In the genomic region with DNA sequence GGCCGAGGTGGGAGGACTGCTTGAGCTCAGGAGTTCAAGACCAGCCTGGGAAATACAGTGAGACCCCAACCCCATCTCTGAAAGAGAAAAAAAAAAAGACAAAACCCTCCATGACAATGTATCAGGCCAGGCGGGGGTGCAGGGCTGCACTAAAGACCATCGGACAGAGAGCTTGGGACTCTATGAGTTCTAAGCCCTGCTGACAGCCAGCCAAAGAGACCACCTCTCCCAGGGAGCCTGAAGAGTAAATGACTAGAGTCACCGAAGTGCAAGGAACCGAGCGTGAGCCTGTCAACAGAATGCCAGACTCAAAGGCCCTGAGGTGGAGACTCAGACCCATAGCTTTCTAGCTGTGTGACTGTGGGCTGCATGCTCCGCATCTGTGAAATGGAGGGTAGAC, we compare ENCODE assay signal across 31 cellular contexts.
"Had no signal": no experiment of that assay in that cellular context is flagged by ENCODE, and none has a peak within 500 bp of the region (broad histone marks: within the 10 kb centered on the region; RNA-seq: fewer than 3 reads in every experiment).

No MANE protein-coding gene starts in this region.

- H3K4me3 ChIP-seq: ovary, psoas muscle, right lobe of liver, sigmoid colon, suprapubic skin, testis, tibial artery, transverse colon, upper lobe of right lung, uterus had no signal

- H3K4me1 ChIP-seq: right lobe of liver, uterus had no signal

- H3K4me1 Mint-ChIP-seq: nephron progenitor cell had no signal

- H3K9me3 ChIP-seq: neutrophil, ovary, psoas muscle, right lobe of liver, sigmoid colon, suprapubic skin, testis, tibial artery, transverse colon, upper lobe of right lung, uterus had no signal

- H3K27me3 Mint-ChIP-seq: naive B cell; naive thymus-derived CD8-positive, alpha-beta T cell; progenitor cell of endocrine pancreas; stimulated activated memory B cell treated with anti-CD40 and anti-IgM and Interleukin-4, amounts not matched to agents 10 μg/mL and 1 μg/mL and 100 μg/mL, for 72 hours; stimulated activated naive CD8-positive, alpha-beta T cell treated with anti-CD3 and anti-CD28 coated beads, Interleukin-15, amount 100 ng/mL, for 72 hours; type B pancreatic cell had no signal

- H2AFZ ChIP-seq: parathyroid adenoma had no signal

- H3K4me3 Mint-ChIP-seq: naive B cell; naive thymus-derived CD8-positive, alpha-beta T cell; nephron progenitor cell; neural crest cell; stimulated activated memory B cell treated with anti-CD40 and anti-IgM and Interleukin-4, amounts not matched to agents 10 μg/mL and 1 μg/mL and 100 μg/mL, for 72 hours; stimulated activated naive CD8-positive, alpha-beta T cell treated with anti-CD3 and anti-CD28 coated beads, Interleukin-15, amount 100 ng/mL, for 72 hours; type B pancreatic cell had no signal

- H3K36me3 ChIP-seq: ovary, sigmoid colon, suprapubic skin, tibial artery, transverse colon, upper lobe of right lung, uterus had no signal

- H3K27ac ChIP-seq: neutrophil, ovary, parathyroid adenoma, right lobe of liver, sigmoid colon, suprapubic skin, testis, transverse colon, upper lobe of right lung, uterus had no signal

- FAIRE-seq: small intestine had no signal

- ATAC-seq: naive thymus-derived CD8-positive, alpha-beta T cell; psoas muscle; right cardiac atrium; right lobe of liver; stimulated activated memory B cell treated with anti-CD40 and anti-IgM and Interleukin-4, amounts not matched to agents 10 μg/mL and 1 μg/mL and 100 μg/mL, for 72 hours; stimulated activated naive CD8-positive, alpha-beta T cell treated with anti-CD3 and anti-CD28 coated beads, Interleukin-15, amount 100 ng/mL, for 72 hours; stimulated activated naive CD8-positive, alpha-beta T cell treated with anti-CD3 and anti-CD28 coated beads, Interleukin-15, Interleukin-2, amounts not matched to agents 100 U/mL and 50 U/mL, for 24 hours; upper lobe of right lung had no signal

- H3K36me3 Mint-ChIP-seq: naive B cell; naive thymus-derived CD8-positive, alpha-beta T cell; stimulated activated memory B cell treated with anti-CD40 and anti-IgM and Interleukin-4, amounts not matched to agents 10 μg/mL and 1 μg/mL and 100 μg/mL, for 72 hours; type B pancreatic cell had no signal

- H3K9me3 Mint-ChIP-seq: naive B cell; naive thymus-derived CD8-positive, alpha-beta T cell; nephron progenitor cell; neural crest cell; stimulated activated memory B cell treated with anti-CD40 and anti-IgM and Interleukin-4, amounts not matched to agents 10 μg/mL and 1 μg/mL and 100 μg/mL, for 72 hours; stimulated activated naive CD8-positive, alpha-beta T cell treated with anti-CD3 and anti-CD28 coated beads, Interleukin-15, amount 100 ng/mL, for 72 hours; type B pancreatic cell had no signal

- H3K27ac Mint-ChIP-seq: naive thymus-derived CD8-positive, alpha-beta T cell; nephron progenitor cell; stimulated activated memory B cell treated with anti-CD40 and anti-IgM and Interleukin-4, amounts not matched to agents 10 μg/mL and 1 μg/mL and 100 μg/mL, for 72 hours; stimulated activated naive CD8-positive, alpha-beta T cell treated with anti-CD3 and anti-CD28 coated beads, Interleukin-15, amount 100 ng/mL, for 72 hours; type B pancreatic cell had no signal

- DNase-seq: naive B cell; nephron progenitor cell; nucleus accumbens; ovary; sigmoid colon; small intestine; stimulated activated CD4-positive, alpha-beta T cell treated with anti-CD3 and anti-CD28 coated beads, Interleukin-12 subunit alpha, Interleukin-12 subunit beta, amount 100 ng/mL, for 4 hours; stimulated activated CD4-positive, alpha-beta T cell treated with anti-CD3 and anti-CD28 coated beads, Interleukin-1b, Interleukin-23, amount 100 ng/mL, for 48 hours; stimulated activated CD4-positive, alpha-beta T cell treated with anti-CD3 and anti-CD28 coated beads, Interleukin-4, amount 100 ng/mL, for 1 hour; stimulated activated CD4-positive, alpha-beta T cell treated with anti-CD3 and anti-CD28 coated beads, Interleukin-4, amount 100 ng/mL, for 4 hours; stimulated activated CD8-positive, alpha-beta memory T cell treated with anti-CD3 and anti-CD28 coated beads, Interleukin-4, amount 100 ng/mL, for 48 hours; stimulated activated naive CD4-positive, alpha-beta T cell; stimulated activated naive CD8-positive, alpha-beta T cell treated with anti-CD3 and anti-CD28 coated beads, Interleukin-15, amount 100 ng/mL, for 72 hours; stimulated activated naive CD8-positive, alpha-beta T cell treated with anti-CD3 and anti-CD28 coated beads, Interleukin-15, Interleukin-2, amounts not matched to agents 100 U/mL and 50 U/mL, for 24 hours; substantia nigra; testis; tibial artery; transverse colon; upper lobe of right lung; uterus had no signal

- H3K27me3 ChIP-seq: neutrophil, ovary, right lobe of liver, sigmoid colon, suprapubic skin, testis, tibial artery, transverse colon, upper lobe of right lung, uterus had no signal
